22 cellular contexts compared by ENCODE assay signal in genomic region chr2:196407675-196408265, GRCh38.
DNase-seq lines count a peak whose midpoint lies in the region; ATAC-seq, FAIRE-seq and TF ChIP-seq lines count a peak whose summit lies in the region.
"Had no signal": no experiment of that assay in that cellular context is flagged by ENCODE, and none has a peak within 500 bp of the region (broad histone marks: within the 10 kb centered on the region; RNA-seq: fewer than 3 reads in every experiment).

No MANE protein-coding gene starts in this region.

- H3K9me3 ChIP-seq in SJCRH30 (replicated peaks) (no peaks in the 10 kb centered on the region), neuronal stem cell (replicated peaks in 1 of 2; ENCODE audit: control insufficient read depth in 2 of 2, insufficient read depth in 1 of 2, low read depth in 1 of 2, low read length in 2 of 2) (no peaks in the 10 kb centered on the region)
- H3K9me3 ChIP-seq: SJSA1 had no signal

- no peak overlapping the region for H3K27ac ChIP-seq in SJCRH30
- no peak overlapping the region for H3K27ac ChIP-seq in neuronal stem cell (replicated peaks; ENCODE audit: low read length)
- H3K27ac ChIP-seq: HL-60, SJSA1 had no signal

- no peak overlapping the region for H3K4ac ChIP-seq in neuronal stem cell (ENCODE audit: low read length)

- H2AFZ ChIP-seq in neuronal stem cell (ENCODE audit: low read length): no peak overlapping the region
- H2AFZ ChIP-seq: GM23338 had no signal

- H3K23ac ChIP-seq in neuronal stem cell (ENCODE audit: low read depth, low read length, poor library complexity): no peak overlapping the region

- TF ChIP-seq CTCF in GM06990 (IDR thresholded peaks at IDR 0.05; ENCODE audit: insufficient read depth, low read length, poor library complexity, severe bottlenecking): no peak

- no peak overlapping the region for H4K91ac ChIP-seq in neuronal stem cell (ENCODE audit: low read depth, low read length, poor library complexity)

- H3K14ac ChIP-seq in neuronal stem cell (ENCODE audit: low read length): no peak overlapping the region

- DNase-seq in GM06990 (ENCODE audit: extremely low read depth, insufficient read length) (no peak), GM12891 (ENCODE audit: insufficient read length, low spot score) (no peak), GM19239 (ENCODE audit: insufficient read length, low spot score) (no peak), SJCRH30 (no peak), neuronal stem cell (ENCODE audit: low spot score) (no peak), NCI-H1694 (lab: John Stamatoyannopoulos, UW) (no peak)
- DNase-seq: C1 segment of cervical spinal cord; CD8-positive, alpha-beta memory T cell; DMS53; EL; HCEC 1CT; IMR-90; NCI-H1048; NCI-H1436; NCI-H2029; NCI-H345; NCI-H524 treated with DMSO at 0.1 percent for 48 hours had no signal

- no peaks in the 10 kb centered on the region for H3K4me1 ChIP-seq in SJCRH30
- no peaks in the 10 kb centered on the region for H3K4me1 ChIP-seq in neuronal stem cell (ENCODE audit: control insufficient read depth in 2 of 2, insufficient read depth in 1 of 2, low read depth in 1 of 2, low read length in 2 of 2)

- H3K27me3 ChIP-seq in GM06990 (replicated peaks; ENCODE audit: control insufficient read depth, insufficient read depth, low read length): no peaks in the 10 kb centered on the region
- no peaks in the 10 kb centered on the region for H3K27me3 ChIP-seq in SJCRH30
- no peaks in the 10 kb centered on the region for H3K27me3 ChIP-seq in neuronal stem cell (ENCODE audit: control insufficient read depth in 3 of 3, insufficient read depth in 3 of 3, low read depth in 1 of 3, low read length in 3 of 3)
- H3K27me3 ChIP-seq: SJSA1 had no signal

- WGBS in neuronal stem cell (ENCODE audit: extremely low coverage in 2 of 2, insufficient read length in 2 of 2, insufficient replicate concordance in 1 of 2), 2 donors: no CpG with 5 or more reads among the region's 1 CpG

- no peaks in the 10 kb centered on the region for H3K79me1 ChIP-seq in neuronal stem cell (ENCODE audit: low read depth, low read length)

- H2BK120ac ChIP-seq in neuronal stem cell (ENCODE audit: low read depth, low read length): no peak overlapping the region

- H4K8ac ChIP-seq in neuronal stem cell (ENCODE audit: low read depth, low read length): no peak overlapping the region

- no peak overlapping the region for H2BK5ac ChIP-seq in neuronal stem cell (ENCODE audit: low read length)

- H2AK5ac ChIP-seq in neuronal stem cell (ENCODE audit: low read depth, low read length): no peak overlapping the region

- no peak overlapping the region for H2BK12ac ChIP-seq in neuronal stem cell (ENCODE audit: low read length)

- no peak overlapping the region for H3K4me2 ChIP-seq in neuronal stem cell (ENCODE audit: insufficient read depth, low read length, poor library complexity, severe bottlenecking)
- H3K4me2 ChIP-seq: GM23338 had no signal

- H3K36me3 ChIP-seq in GM06990 (ENCODE audit: control insufficient read depth, insufficient read depth, low read length) (no peaks in the 10 kb centered on the region), SJCRH30 (no peaks in the 10 kb centered on the region), neuronal stem cell (replicated peaks in 1 of 2; ENCODE audit: control insufficient read depth in 2 of 2, insufficient read depth in 2 of 2, low read length in 2 of 2) (no peaks in the 10 kb centered on the region)
- H3K36me3 ChIP-seq: SJSA1 had no signal

- H3K18ac ChIP-seq in neuronal stem cell (ENCODE audit: low read length): no peak overlapping the region

- no peak overlapping the region for H2BK15ac ChIP-seq in neuronal stem cell (ENCODE audit: low read length)

- no peak for TF ChIP-seq POLR2A in GM12891 (IDR thresholded peaks at IDR 0.05; ENCODE audit: low read depth, low read length)

- FAIRE-seq in GM12891 (lab: Jason Lieb, UNC) (peak; percentile 69), GM19239 (lab: Jason Lieb, UNC) (peak; percentile 74)
- FAIRE-seq: HTR-8/SVneo had no signal

- peak; percentile 43 for ATAC-seq in HG03064 (IDR thresholded peaks at IDR 0.05; ENCODE audit: low read depth, unreplicated experiment)
- ATAC-seq: GM23338 had no signal

- H3K4me3 ChIP-seq in GM06990 (replicated peaks; ENCODE audit: low read depth, low read length) (peak overlapping the region; percentile 66), SJCRH30 (no peak overlapping the region), neuronal stem cell (ENCODE audit: low read length in 2 of 2) (no peak overlapping the region)
- H3K4me3 ChIP-seq: GM23338, SJSA1 had no signal

- H3K9ac ChIP-seq in neuronal stem cell (ENCODE audit: low read depth, low read length, poor library complexity): no peak overlapping the region

TF ChIP-seq in GM12891, 5 proteins besides CTCF, POLR2A, EP300 and RAD21:
- TF ChIP-seq SPI1 (IDR thresholded peaks at IDR 0.05; ENCODE audit: low read depth, low read length): peak; percentile 75
- TF ChIP-seq TAF1 (IDR thresholded peaks at IDR 0.05; ENCODE audit: low read depth, low read length): no peak
